ENCODE assay signal across 9 cellular contexts in the genomic region with DNA sequence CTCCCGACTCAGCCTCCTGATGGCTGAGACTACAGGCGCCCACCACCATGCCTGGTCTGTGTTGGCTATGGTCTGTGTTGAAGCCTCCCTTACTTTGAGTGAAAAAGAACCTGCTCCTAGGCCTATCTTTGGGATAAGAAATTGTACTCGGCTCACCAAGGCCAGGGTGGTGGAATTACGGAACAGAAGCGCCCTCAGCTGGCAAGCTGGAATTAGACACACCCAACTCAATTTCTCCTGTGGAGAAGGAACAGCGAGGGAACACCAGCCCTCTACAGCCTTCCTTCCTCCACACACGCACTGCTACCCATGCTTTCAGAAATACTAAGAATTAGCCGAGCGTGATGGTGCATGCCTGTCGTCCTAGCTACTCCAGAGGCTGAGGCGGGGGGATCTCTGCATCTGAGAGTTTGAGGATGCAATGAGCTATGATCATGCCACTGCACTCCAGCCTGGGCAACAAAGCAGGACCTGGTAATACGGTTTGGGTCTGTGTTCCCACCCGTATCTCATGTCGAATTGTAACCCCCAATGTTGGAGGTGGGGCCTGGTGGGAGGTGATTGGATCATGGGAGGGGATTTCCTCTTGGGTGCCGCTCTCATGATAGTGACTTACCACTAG. TPM values are rescaled to one million over a fixed set of nuclear protein-coding genes. Genes with fewer than 3 reads are reported as not detected.
A peak's percentile ranks its signal among the peaks of the same experiment; 100 is the strongest.
DNase-seq lines count a peak whose midpoint lies in the region; ATAC-seq and TF ChIP-seq lines count a peak whose summit lies in the region.
"Had no signal": no experiment of that assay in that cellular context is flagged by ENCODE, and none has a peak within 500 bp of the region (broad histone marks: within the 10 kb centered on the region; RNA-seq: fewer than 3 reads in every experiment).

No MANE protein-coding gene starts in this region.

- H4K20me1 ChIP-seq in GM23248 (ENCODE audit: insufficient read depth) (no peaks in the 10 kb centered on the region), OCI-LY7 (ENCODE audit: insufficient read depth, low read length) (no peaks in the 10 kb centered on the region)

- H3K79me2 ChIP-seq in GM23248 (ENCODE audit: insufficient read depth) (no peaks in the 10 kb centered on the region), OCI-LY7 (ENCODE audit: insufficient read depth, low read depth, low read length) (no peaks in the 10 kb centered on the region)

- H3K36me3 ChIP-seq in GM23248 (ENCODE audit: low read depth), result no peaks in the 10 kb centered on the region
- H3K36me3 ChIP-seq in OCI-LY7 (ENCODE audit: insufficient read depth, low read length), result no peaks in the 10 kb centered on the region

- TF ChIP-seq CTCF in OCI-LY7 (conservative IDR thresholded peaks at IDR 0.05; ENCODE audit: low read length) (peak; percentile 76), epithelial cell of esophagus (IDR thresholded peaks at IDR 0.05; ENCODE audit: insufficient read depth, low read depth, low read length, missing control alignments) (peak; percentile 50)

- H3K27ac ChIP-seq in GM23248 (no peak overlapping the region), OCI-LY7 (ENCODE audit: low read depth, low read length, poor library complexity, severe bottlenecking) (no peak overlapping the region)

- 20 to 21% methylated on average over 15 of the region's 15 CpGs for WGBS in GM23248 (ENCODE audit: low coverage in 1 of 2, low lambda C conversion rate in 2 of 2, missing lambda C conversion rate in 2 of 2), 2 experiments

- H3K4me1 ChIP-seq in GM23248 (ENCODE audit: insufficient read depth) (no peaks in the 10 kb centered on the region), OCI-LY7 (ENCODE audit: insufficient read depth, low read length, poor library complexity, severe bottlenecking) (peaks cover 4% of the 10 kb centered on the region)

- DNase-seq in Ammon's horn (ENCODE audit: low spot score) (peak; percentile 69), GM23248 (peak; percentile 53), OCI-LY7 (ENCODE audit: low spot score) (peak; percentile 31), epithelial cell of esophagus (ENCODE audit: low read depth) (peak; percentile 53), retina (peak; percentile 71)
- DNase-seq: stimulated activated naive B cell treated with anti-CD40 and anti-IgM and Interleukin-4, amounts not matched to agents 10 μg/mL and 1 μg/mL and 100 μg/mL, for 72 hours had no signal

- POLR2A ChIA-PET in OCI-LY7 (lab: Charles Lee), result no interaction called here

- no TSS peak for BruUV-seq in OCI-LY7 (replicated peaks; lab: Mats Ljungman, UMichigan)

- no peaks in the 10 kb centered on the region for H3K9me3 ChIP-seq in GM23248 (ENCODE audit: low read depth)
- H3K9me3 ChIP-seq in OCI-LY7 (ENCODE audit: low read length), result no peaks in the 10 kb centered on the region

- no peaks in the 10 kb centered on the region for H3F3A ChIP-seq in GM23248 (ENCODE audit: insufficient read depth)

- no peak overlapping the region for H2AFZ ChIP-seq in GM23248
- no peak overlapping the region for H2AFZ ChIP-seq in OCI-LY7 (ENCODE audit: low read length)

- CTCF ChIA-PET in OCI-LY7 (lab: Charles Lee; ENCODE audit: unreplicated experiment), result interaction anchor here (0.6 kb wide), 1 partner anchor 428 kb away, joined by 3 read pairs; no protein-coding TSS in a partner anchor

- in situ Hi-C loops in GM23248 (cut with MboI), result loop anchor here (25.0 kb wide), 1 partner anchor 687 kb away; no protein-coding TSS in a partner anchor

- H3K9ac ChIP-seq in GM23248, result no peak overlapping the region

- H3K9me2 ChIP-seq in GM23248 (ENCODE audit: insufficient read depth), result no peaks in the 10 kb centered on the region
- no peaks in the 10 kb centered on the region for H3K9me2 ChIP-seq in OCI-LY7 (ENCODE audit: insufficient read depth, low read length)

- H3K27me3 ChIP-seq in GM23248 (replicated peaks; ENCODE audit: insufficient read depth), result peaks cover 5% of the 10 kb centered on the region; the same call in 1 of the 2 replicates

- intact Hi-C loops in OCI-LY7 (cut with micrococcal nuclease; ENCODE audit: unreplicated experiment), result loop anchor here (1.0 kb wide), 1 partner anchor 428 kb away; no protein-coding TSS in a partner anchor

- H3K4me3 ChIP-seq in GM23248, result no peak overlapping the region
- H3K4me3 ChIP-seq in OCI-LY7 (ENCODE audit: low read depth, low read length, poor library complexity, severe bottlenecking), result no peak overlapping the region
- no peak overlapping the region for H3K4me3 ChIP-seq in epithelial cell of esophagus (ENCODE audit: low read length)

- no peak for ATAC-seq in GM19395 (IDR thresholded peaks at IDR 0.05; ENCODE audit: unreplicated experiment)
- ATAC-seq in HG02884 (IDR thresholded peaks at IDR 0.05; ENCODE audit: unreplicated experiment), result no peak
- no peak for ATAC-seq in GM19324 (IDR thresholded peaks at IDR 0.05; ENCODE audit: low FRiP score, unreplicated experiment)

- H3K4me2 ChIP-seq in GM23248 (ENCODE audit: unreplicated experiment) (no peak overlapping the region), OCI-LY7 (ENCODE audit: low read length) (no peak overlapping the region; the same call in 1 of the 2 replicates)

RNA-seq across cellular contexts. Expression of gene RBBP6, which starts 40.1 kb away (rescaled TPM):
- 15.8 and 17.3 TPM in 2 replicates for total RNA-seq in GM23248 (2014; rRNA removed; shearing (Covaris generic))
- polyA plus RNA-seq in GM23248 (2016; fragmentation: Nextera tagmentation; extraction: Ambion mirVana), result 13.8 TPM in 2 replicates
- total RNA-seq in OCI-LY7 (2014; rRNA removed; shearing (Covaris generic)), result 32.6 and 41.2 TPM in 2 replicates
- total RNA-seq in OCI-LY7 (2022), result 83.0 and 95.0 TPM in 2 replicates
